9 cellular contexts compared by ENCODE assay signal in genomic region chr7:151695856-151696555, GRCh38.
DNase-seq lines count a peak whose midpoint lies in the region; ATAC-seq and TF ChIP-seq lines count a peak whose summit lies in the region.
"Had no signal": no experiment of that assay in that cellular context is flagged by ENCODE, and none has a peak within 500 bp of the region (broad histone marks: within the 10 kb centered on the region; RNA-seq: fewer than 3 reads in every experiment).

No MANE protein-coding gene starts in this region.

- H3K36me3 ChIP-seq in upper lobe of right lung, result no peaks in the 10 kb centered on the region
- no peaks in the 10 kb centered on the region for H3K36me3 ChIP-seq in effector memory CD4-positive, alpha-beta T cell (ENCODE audit: control insufficient read depth, insufficient read depth, low read length)
- H3K36me3 ChIP-seq in ascending aorta, result no peaks in the 10 kb centered on the region

- TF ChIP-seq CTCF in upper lobe of right lung (IDR thresholded peaks at IDR 0.05), result no peak
- no peak for TF ChIP-seq CTCF in ascending aorta (IDR thresholded peaks at IDR 0.05)

- DNase-seq in Right ventricle myocardium superior, result peak; percentile 39
- no peak for DNase-seq in left cardiac atrium
- DNase-seq in caudate nucleus (lab: John Stamatoyannopoulos, UW), result peak in 37 of 61 donors; percentile 12 to 81 (median 37)
- peak; percentile 56 for DNase-seq in medulla oblongata (ENCODE audit: extremely low spot score)
- DNase-seq in upper lobe of right lung, result no peak
- DNase-seq in effector memory CD4-positive, alpha-beta T cell, result no peak
- DNase-seq in ascending aorta (ENCODE audit: low spot score in 2 of 2), result no peak
- no peak for DNase-seq in MV-4-11 (lab: John Stamatoyannopoulos, UW)
- DNase-seq: activated CD4-positive, alpha-beta memory T cell treated with anti-CD3 and anti-CD28 coated beads, Interleukin-2, amount 10 ng/mL, durations not matched to agents 7 days and 5 days had no signal

- intact Hi-C loops in Right ventricle myocardium superior (cut with DNase I), result loop anchor here (2.0 kb wide), 1 partner anchor 21 kb away; no protein-coding TSS in a partner anchor
- intact Hi-C loops in left cardiac atrium (cut with DNase I), result loop anchor here in 1 of 2 donors (2.0 to 10.0 kb wide), 2 partner anchors 31 to 61 kb away; no protein-coding TSS in a partner anchor
- intact Hi-C loops in upper lobe of right lung (cut with DNase I), result no loop called here
- intact Hi-C loops in ascending aorta (cut with DNase I), result no loop called here

- peaks cover 17% of the 10 kb centered on the region for H3K4me1 ChIP-seq in upper lobe of right lung
- H3K4me1 ChIP-seq in effector memory CD4-positive, alpha-beta T cell (ENCODE audit: control insufficient read depth, insufficient read depth, low read length, poor library complexity, severe bottlenecking), result no peaks in the 10 kb centered on the region
- H3K4me1 ChIP-seq in ascending aorta, result peaks cover 2 to 14% of the 10 kb centered on the region in 2 donors

- H3K27ac ChIP-seq in caudate nucleus (ENCODE audit: low read depth, low read length) (peak overlapping the region; percentile 89), upper lobe of right lung (peak overlapping the region; percentile 24), ascending aorta (no peak overlapping the region)
- H3K27ac ChIP-seq in effector memory CD4-positive, alpha-beta T cell (ENCODE audit: insufficient read depth, low read length, poor library complexity, severe bottlenecking), result no peak overlapping the region

- no peak overlapping the region for H3K4me3 ChIP-seq in upper lobe of right lung
- H3K4me3 ChIP-seq in effector memory CD4-positive, alpha-beta T cell (ENCODE audit: insufficient read depth, low read depth, low read length, poor library complexity, severe bottlenecking), result no peak overlapping the region
- H3K4me3 ChIP-seq in ascending aorta, result no peak overlapping the region

- no peak for ATAC-seq in Right ventricle myocardium superior (ENCODE audit: poor library complexity)
- ATAC-seq in left cardiac atrium, result no peak
- ATAC-seq in upper lobe of right lung, result no peak

- H3K9me3 ChIP-seq in upper lobe of right lung (no peaks in the 10 kb centered on the region), ascending aorta (no peaks in the 10 kb centered on the region)
- no peaks in the 10 kb centered on the region for H3K9me3 ChIP-seq in effector memory CD4-positive, alpha-beta T cell (ENCODE audit: control insufficient read depth, low read length)

- no peaks in the 10 kb centered on the region for H3K27me3 ChIP-seq in upper lobe of right lung
- no peaks in the 10 kb centered on the region for H3K27me3 ChIP-seq in effector memory CD4-positive, alpha-beta T cell (replicated peaks; ENCODE audit: control insufficient read depth, insufficient read depth, low read length, poor library complexity, severe bottlenecking)
- no peaks in the 10 kb centered on the region for H3K27me3 ChIP-seq in ascending aorta

Comparison
In these comparisons a context has a peak if more than half of its experiments do, and no peak if none do; other contexts are left out.
1. DNase-seq: peak in Right ventricle myocardium superior (single experiment), caudate nucleus (37 of 61) and medulla oblongata (single experiment); none in left cardiac atrium (single experiment), upper lobe of right lung (single experiment), effector memory CD4-positive, alpha-beta T cell (0 of 3), ascending aorta (0 of 2) and MV-4-11 (single experiment).
2. H3K27ac ChIP-seq: peak in caudate nucleus (single experiment) and upper lobe of right lung (single experiment); none in effector memory CD4-positive, alpha-beta T cell (single experiment) and ascending aorta (0 of 2).